Comparison of ENCODE assay signal across 8 cellular contexts in genomic region chr16:2519711-2520080, GRCh38. TPM values are rescaled to one million over a fixed set of nuclear protein-coding genes. Genes with fewer than 3 reads are reported as not detected.
DNase-seq lines count a peak whose midpoint lies in the region; ATAC-seq and TF ChIP-seq lines count a peak whose summit lies in the region.

No MANE protein-coding gene starts in this region.

- H3K27me3 ChIP-seq in GM23248 (replicated peaks; ENCODE audit: insufficient read depth): no peaks in the 10 kb centered on the region
- no peaks in the 10 kb centered on the region for H3K27me3 ChIP-seq in skeletal muscle tissue (ENCODE audit: control insufficient read depth in 3 of 3, insufficient read depth in 3 of 3, low read length in 3 of 3)

- no peaks in the 10 kb centered on the region for H3K9me2 ChIP-seq in GM23248 (ENCODE audit: insufficient read depth)

- H3F3A ChIP-seq in GM23248 (ENCODE audit: insufficient read depth): peaks cover 8% of the 10 kb centered on the region

- peak overlapping the region; percentile 62 for H3K4me3 Mint-ChIP-seq in WTC11
- H3K4me3 Mint-ChIP-seq in glutamatergic neuron (ENCODE audit: unreplicated experiment): peak overlapping the region; percentile 79

- ATAC-seq in WTC11: no peak
- no peak for ATAC-seq in GM21390 (IDR thresholded peaks at IDR 0.05; ENCODE audit: unreplicated experiment)
- ATAC-seq in GM18873 (IDR thresholded peaks at IDR 0.05; ENCODE audit: low FRiP score, unreplicated experiment): no peak

- H3K27me3 Mint-ChIP-seq in WTC11 (ENCODE audit: low read depth) (no peaks in the 10 kb centered on the region), glutamatergic neuron (ENCODE audit: unreplicated experiment) (peaks cover 22% of the 10 kb centered on the region)

- H3K36me3 ChIP-seq in GM23248 (ENCODE audit: low read depth) (peaks cover 10% of the 10 kb centered on the region; the same call in 1 of the 2 replicates), skeletal muscle tissue (ENCODE audit: control insufficient read depth in 3 of 3, insufficient read depth in 3 of 3, low read length in 3 of 3) (peaks cover 15 to 25% (median 19%) of the 10 kb centered on the region in 3 donors)

- H3K9ac ChIP-seq in GM23248 (peak overlapping the region; percentile 87), skeletal muscle tissue (ENCODE audit: low read depth in 1 of 3, low read length in 3 of 3) (peak overlapping the region; percentile 40 to 74 (median 62))

- peak overlapping the region; percentile 40; the same call in 1 of the 2 replicates for H3K4me3 ChIP-seq in GM23248
- peak overlapping the region; percentile 52 to 70 (median 58) for H3K4me3 ChIP-seq in skeletal muscle tissue (ENCODE audit: low read length in 3 of 3)

- H3K9me3 Mint-ChIP-seq in WTC11 (no peaks in the 10 kb centered on the region), glutamatergic neuron (ENCODE audit: unreplicated experiment) (peaks cover 28% of the 10 kb centered on the region)

- WGBS in GM23248 (ENCODE audit: low coverage in 1 of 2, low lambda C conversion rate in 2 of 2, missing lambda C conversion rate in 2 of 2), 2 experiments: 10 to 20% methylated on average over 15 to 22 of the region's 22 CpGs

- H3K4me1 Mint-ChIP-seq in WTC11 (peaks cover 30% of the 10 kb centered on the region), glutamatergic neuron (ENCODE audit: low read depth, unreplicated experiment) (peaks cover 25% of the 10 kb centered on the region)

- H3K27ac ChIP-seq in GM23248 (peak overlapping the region; percentile 67), skeletal muscle tissue (ENCODE audit: low read depth, low read length) (peak overlapping the region; percentile 98)

- H4K20me1 ChIP-seq in GM23248 (ENCODE audit: insufficient read depth): peaks cover 6% of the 10 kb centered on the region; the same call in 1 of the 2 replicates

- TF ChIP-seq CTCF in WTC11 (IDR thresholded peaks at IDR 0.05) (no peak), glutamatergic neuron (IDR thresholded peaks at IDR 0.05; ENCODE audit: partially characterized antibody, unreplicated experiment) (no peak), GM10248 (IDR thresholded peaks at IDR 0.05; ENCODE audit: control extremely low read depth, extremely low read depth, low read depth, missing control alignments) (no peak)

- CTCF ChIA-PET in WTC11 (lab: Charles Lee) (interaction anchor here (0.7 to 2.1 kb wide), 6 partner anchors 8 to 325 kb away, joined by 3 to 13 read pairs (median 6); partner anchors contain the start of gene CEMP1), GM10248 (lab: Yijun Ruan, JAX) (interaction anchor here (1.4 kb wide), 1 partner anchor 18 kb away, joined by 3 read pairs; no protein-coding TSS in a partner anchor)

- no peak overlapping the region for H2AFZ ChIP-seq in GM23248

- DNase-seq in GM23248 (no peak), WTC11 (ENCODE audit: low spot score) (no peak), glutamatergic neuron (no peak), NCI-H524 (lab: John Stamatoyannopoulos, UW) (no peak), GM10248 (ENCODE audit: extremely low spot score) (no peak)

- peaks cover 35% of the 10 kb centered on the region for H3K4me1 ChIP-seq in GM23248 (ENCODE audit: insufficient read depth)
- peaks cover 59 to 71% (median 61%) of the 10 kb centered on the region in 3 donors for H3K4me1 ChIP-seq in skeletal muscle tissue (ENCODE audit: control insufficient read depth in 3 of 3, insufficient read depth in 3 of 3, low read length in 3 of 3)

- in situ Hi-C loops in GM23248 (cut with MboI): no loop called here

- POLR2A ChIA-PET in WTC11 (lab: Charles Lee): interaction anchor here (0.5 to 3.7 kb wide), 6 partner anchors 12 to 364 kb away, joined by 3 to 17 read pairs (median 4); partner anchors contain the start of genes CEMP1, TBC1D24, TEDC2 and TRAF7
- POLR2A ChIA-PET in GM10248 (lab: Yijun Ruan, JAX): interaction anchor here (0.6 to 1.7 kb wide), 7 partner anchors 9 to 348 kb away, joined by 3 to 9 read pairs (median 4); partner anchors contain the start of gene CEMP1

- H3K36me3 Mint-ChIP-seq in WTC11 (peaks cover 6% of the 10 kb centered on the region), glutamatergic neuron (ENCODE audit: unreplicated experiment) (no peaks in the 10 kb centered on the region)

- H3K27ac Mint-ChIP-seq in WTC11 (peak overlapping the region; percentile 97), glutamatergic neuron (ENCODE audit: unreplicated experiment) (peak overlapping the region; percentile 90)

- H3K4me2 ChIP-seq in GM23248 (ENCODE audit: unreplicated experiment): no peak overlapping the region

- H3K79me2 ChIP-seq in GM23248 (ENCODE audit: insufficient read depth): peaks cover 91% of the 10 kb centered on the region

- H3K9me3 ChIP-seq in GM23248 (ENCODE audit: low read depth): no peaks in the 10 kb centered on the region
- no peaks in the 10 kb centered on the region for H3K9me3 ChIP-seq in skeletal muscle tissue (ENCODE audit: control insufficient read depth in 3 of 3, low read length in 3 of 3)

TF ChIP-seq in WTC11, 78 proteins besides CTCF, POLR2A, EP300 and RAD21 (continues in another document):
- TF ChIP-seq SOX15 (CRISPR knock-in tag; IDR thresholded peaks at IDR 0.05): no peak
- no peak for TF ChIP-seq FOXP1 (CRISPR knock-in tag; IDR thresholded peaks at IDR 0.05; ENCODE audit: borderline replicate concordance)
- TF ChIP-seq PREB (CRISPR knock-in tag; IDR thresholded peaks at IDR 0.05; ENCODE audit: borderline replicate concordance): no peak
- no peak for TF ChIP-seq MAX (CRISPR knock-in tag; IDR thresholded peaks at IDR 0.05)
- no peak for TF ChIP-seq ARID4B (CRISPR knock-in tag; IDR thresholded peaks at IDR 0.05; ENCODE audit: borderline replicate concordance)

RNA-seq across cellular contexts. Expression of gene AMDHD2, which starts 0.5 kb away (rescaled TPM):
- 31.9 and 32.8 TPM in 2 replicates for total RNA-seq in GM23248 (2014; rRNA removed; shearing (Covaris generic))
- 15.2 and 16.1 TPM in 2 replicates for polyA plus RNA-seq in GM23248 (2016; fragmentation: Nextera tagmentation; extraction: Ambion mirVana)
- total RNA-seq in WTC11 (2021) (60.1 to 70.9 TPM (median 60.3 TPM) in 3 replicates), glutamatergic neuron (ENCODE audit: unreplicated experiment) (61.0 TPM), skeletal muscle tissue (7.3 TPM)

RNA-seq across cellular contexts. Expression of gene ATP6V0C, which starts 5.9 kb away (rescaled TPM):
- 43.2 and 44.9 TPM in 2 replicates for total RNA-seq in GM23248 (2014; rRNA removed; shearing (Covaris generic))
- polyA plus RNA-seq in GM23248 (2016; fragmentation: Nextera tagmentation; extraction: Ambion mirVana): 186 and 197 TPM in 2 replicates
- total RNA-seq in WTC11 (2021) (193 to 212 TPM (median 193 TPM) in 3 replicates), glutamatergic neuron (ENCODE audit: unreplicated experiment) (274 TPM), skeletal muscle tissue (12.0 TPM)

RNA-seq across cellular contexts. Expression of gene CEMP1, which starts 11.5 kb away (rescaled TPM):
- total RNA-seq in GM23248 (2014; rRNA removed; shearing (Covaris generic)): not detected in 2 replicates
- polyA plus RNA-seq in GM23248 (2016; fragmentation: Nextera tagmentation; extraction: Ambion mirVana): 2.9 and 4.4 TPM in 2 replicates
- total RNA-seq in WTC11 (2021): 0.14 to 0.32 TPM (median 0.15 TPM) in 3 replicates
- total RNA-seq in glutamatergic neuron (ENCODE audit: unreplicated experiment): not detected
- not detected for total RNA-seq in skeletal muscle tissue

RNA-seq across cellular contexts. Expression of gene PDPK1, which starts 18.1 kb away (rescaled TPM):
- total RNA-seq in GM23248 (2014; rRNA removed; shearing (Covaris generic)): 16.8 and 21.6 TPM in 2 replicates
- polyA plus RNA-seq in GM23248 (2016; fragmentation: Nextera tagmentation; extraction: Ambion mirVana): 28.1 and 28.3 TPM in 2 replicates
- total RNA-seq in WTC11 (2021) (25.4 to 31.4 TPM (median 29.6 TPM) in 3 replicates), glutamatergic neuron (ENCODE audit: unreplicated experiment) (113 TPM), skeletal muscle tissue (18.3 TPM)

RNA-seq across cellular contexts. Expression of gene TBC1D24, which starts 44.8 kb away (rescaled TPM):
- 17.8 and 18.7 TPM in 2 replicates for total RNA-seq in GM23248 (2014; rRNA removed; shearing (Covaris generic))
- 9.3 and 10.1 TPM in 2 replicates for polyA plus RNA-seq in GM23248 (2016; fragmentation: Nextera tagmentation; extraction: Ambion mirVana)
- total RNA-seq in WTC11 (2021): 17.3 to 21.0 TPM (median 17.8 TPM) in 3 replicates
- total RNA-seq in glutamatergic neuron (ENCODE audit: unreplicated experiment): 58.4 TPM
- total RNA-seq in skeletal muscle tissue: 7.8 TPM
